In the genomic region with DNA sequence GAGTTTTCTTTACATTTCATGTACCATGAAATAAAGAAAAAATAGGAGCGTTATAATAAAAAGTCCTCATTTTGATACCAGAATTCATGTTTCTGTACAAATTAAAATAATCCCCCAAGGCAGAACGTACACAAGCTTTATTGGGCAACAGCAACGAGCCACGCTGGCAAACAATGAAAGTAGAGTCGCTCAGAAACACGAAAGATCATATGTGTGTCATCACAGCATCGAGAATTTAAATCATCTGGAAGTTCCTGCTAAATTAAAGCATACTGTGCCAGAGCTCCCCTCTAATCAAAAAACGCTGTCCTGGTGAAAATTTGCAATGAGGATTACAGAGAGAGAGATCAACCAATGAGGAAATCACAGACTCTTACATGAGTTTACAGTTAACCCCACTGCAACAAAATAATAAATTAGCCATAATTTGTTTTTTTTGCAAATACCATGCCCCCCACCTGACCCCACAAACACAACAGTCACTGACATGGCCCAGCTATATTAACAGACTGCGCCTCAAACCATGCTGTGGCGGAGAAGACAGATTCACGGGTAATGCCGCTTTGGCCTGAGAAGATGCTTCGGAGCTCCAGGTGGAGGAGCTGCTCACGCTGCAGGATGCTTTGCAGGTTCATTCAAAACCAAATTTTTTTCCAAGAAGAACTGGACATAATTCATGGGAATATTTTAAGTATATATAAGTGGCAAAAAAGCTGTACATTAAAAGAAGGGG, we compare ENCODE assay signal across 16 cellular contexts. TPM values are rescaled to one million over a fixed set of nuclear protein-coding genes. Genes with fewer than 3 reads are reported as not detected.
DNase-seq lines count a peak whose midpoint lies in the region; ATAC-seq and TF ChIP-seq lines count a peak whose summit lies in the region.
"Had no signal": no experiment of that assay in that cellular context is flagged by ENCODE, and none has a peak within 500 bp of the region (broad histone marks: within the 10 kb centered on the region; RNA-seq: fewer than 3 reads in every experiment).

No MANE protein-coding gene starts in this region.

- DNase-seq in activated T-cell treated with anti-CD3 and anti-CD28 coated beads, Interleukin-2, amount 50 U/mL, for 72 hours: no peak
- DNase-seq in activated T-cell treated with anti-CD3 and anti-CD28 coated beads, Interleukin-2, amount 50 U/mL, for 48 hours: no peak
- no peak for DNase-seq in Karpas-422
- DNase-seq in fibroblast of gingiva (ENCODE audit: low read depth): peak; percentile 81
- DNase-seq in trophoblast cell: no peak
- no peak for DNase-seq in omental fat pad (ENCODE audit: low spot score)
- no peak for DNase-seq in NCI-H146 treated with DMSO at 0.1 percent for 48 hours (lab: John Stamatoyannopoulos, UW; ENCODE audit: unreplicated experiment)
- no peak for DNase-seq in right lobe of liver
- DNase-seq: AML-193, NCI-H1930, NCI-H446 treated with DMSO at 0.1 percent for 48 hours had no signal

- H3K4me1 ChIP-seq in Karpas-422 (ENCODE audit: low read length) (peaks cover 32% of the 10 kb centered on the region), trophoblast cell (ENCODE audit: control insufficient read depth in 1 of 2, insufficient read depth in 2 of 2, low read length in 2 of 2) (peaks cover 2 to 8% of the 10 kb centered on the region in 2 experiments), right lobe of liver (peaks cover 0 to 10% (median 0%) of the 10 kb centered on the region in 4 donors)

- no peak overlapping the region for H3K14ac ChIP-seq in trophoblast cell (ENCODE audit: low read length)

- H2BK12ac ChIP-seq in trophoblast cell (ENCODE audit: low read length): no peak overlapping the region

- peaks cover 68% of the 10 kb centered on the region for H3K4me1 Mint-ChIP-seq in activated T-cell treated with anti-CD3 and anti-CD28 coated beads, Interleukin-2, amount 50 U/mL, for 72 hours (ENCODE audit: low read depth)

- H3K27ac Mint-ChIP-seq in activated T-cell treated with anti-CD3 and anti-CD28 coated beads, Interleukin-2, amount 50 U/mL, for 72 hours: peak overlapping the region; percentile 52
- H3K27ac Mint-ChIP-seq: CD14-positive monocyte, IgD-negative memory B cell had no signal

- no peaks in the 10 kb centered on the region for H4K20me1 ChIP-seq in Karpas-422 (ENCODE audit: insufficient read depth, low read depth, low read length)

- TF ChIP-seq CTCF in omental fat pad (IDR thresholded peaks at IDR 0.05) (no peak), right lobe of liver (IDR thresholded peaks at IDR 0.05) (no peak)

- no peaks in the 10 kb centered on the region for H3K9me3 Mint-ChIP-seq in activated T-cell treated with anti-CD3 and anti-CD28 coated beads, Interleukin-2, amount 50 U/mL, for 72 hours

- peaks cover 16% of the 10 kb centered on the region for H3K27me3 Mint-ChIP-seq in activated T-cell treated with anti-CD3 and anti-CD28 coated beads, Interleukin-2, amount 50 U/mL, for 72 hours (ENCODE audit: low read depth)

- no peak overlapping the region for H4K12ac ChIP-seq in trophoblast cell (ENCODE audit: low read depth, low read length)

- H3K23ac ChIP-seq in trophoblast cell (ENCODE audit: low read length): no peak overlapping the region

- H4K91ac ChIP-seq in trophoblast cell (ENCODE audit: low read depth, low read length): no peak overlapping the region

- H4K8ac ChIP-seq in trophoblast cell (ENCODE audit: low read depth, low read length): no peak overlapping the region

- peaks cover 4% of the 10 kb centered on the region for H3K79me1 ChIP-seq in trophoblast cell (ENCODE audit: low read length)

- H3K4me3 Mint-ChIP-seq in activated T-cell treated with anti-CD3 and anti-CD28 coated beads, Interleukin-2, amount 50 U/mL, for 72 hours: peak overlapping the region in 1 of 2 donors; percentile 23
- H3K4me3 Mint-ChIP-seq: CD14-positive monocyte had no signal

- no peaks in the 10 kb centered on the region for H3K9me2 ChIP-seq in Karpas-422 (replicated peaks; ENCODE audit: insufficient read depth, low read length)

- H3K36me3 Mint-ChIP-seq in activated T-cell treated with anti-CD3 and anti-CD28 coated beads, Interleukin-2, amount 50 U/mL, for 72 hours (ENCODE audit: insufficient read depth in 2 of 2): no peaks in the 10 kb centered on the region
- H3K36me3 Mint-ChIP-seq: CD14-positive monocyte, IgD-negative memory B cell had no signal

- WGBS in trophoblast cell (ENCODE audit: extremely low coverage, insufficient coverage, insufficient read length): no CpG with 5 or more reads among the region's 14 CpGs
- WGBS in right lobe of liver (ENCODE audit: insufficient coverage, low coverage, low lambda C conversion rate, missing lambda C conversion rate): 84% methylated on average over 14 of the region's 14 CpGs

- H3K9me3 ChIP-seq in Karpas-422 (ENCODE audit: low read length): no peaks in the 10 kb centered on the region
- H3K9me3 ChIP-seq in trophoblast cell (ENCODE audit: insufficient read depth, low read depth, low read length): no peaks in the 10 kb centered on the region
- H3K9me3 ChIP-seq in right lobe of liver: no peaks in the 10 kb centered on the region

- H3K27ac ChIP-seq in Karpas-422 (ENCODE audit: low read length) (no peak overlapping the region), trophoblast cell (ENCODE audit: low read depth, low read length) (no peak overlapping the region), right lobe of liver (no peak overlapping the region)
- H3K27ac ChIP-seq: HL-60, RWPE1 had no signal

- H2BK120ac ChIP-seq in trophoblast cell (ENCODE audit: insufficient read depth, low read length, poor library complexity): no peak overlapping the region

- H3K27me3 ChIP-seq in Karpas-422 (ENCODE audit: low read length): no peaks in the 10 kb centered on the region
- no peaks in the 10 kb centered on the region for H3K27me3 ChIP-seq in trophoblast cell (ENCODE audit: insufficient read depth, low read length)
- no peaks in the 10 kb centered on the region for H3K27me3 ChIP-seq in right lobe of liver

- H3K4ac ChIP-seq in trophoblast cell (ENCODE audit: low read depth, low read length): no peak overlapping the region

- TF ChIP-seq POLR2A in right lobe of liver (IDR thresholded peaks at IDR 0.05): no peak

- no peak overlapping the region for H2BK5ac ChIP-seq in trophoblast cell (ENCODE audit: low read depth, low read length, poor library complexity)

- intact Hi-C loops in right lobe of liver (cut with DNase I): loop anchor here in 1 of 2 donors (5.0 kb wide), 1 partner anchor 225 kb away; no protein-coding TSS in a partner anchor

- ATAC-seq in activated T-cell treated with anti-CD3 and anti-CD28 coated beads, Interleukin-2, amount 50 U/mL, for 72 hours (replicated peaks in 1 of 2): no peak
- ATAC-seq in omental fat pad (ENCODE audit: low FRiP score) (no peak), right lobe of liver (no peak)
- ATAC-seq: HCT116 had no signal

- H2AFZ ChIP-seq in Karpas-422 (ENCODE audit: low read length): 0 out of 2 replicates have a peak overlapping the region, but pooled peaks have one; percentile 54
- no peak overlapping the region for H2AFZ ChIP-seq in trophoblast cell (ENCODE audit: insufficient read depth, low read length, poor library complexity)

- H3K9ac ChIP-seq in Karpas-422 (ENCODE audit: low read length) (no peak overlapping the region), trophoblast cell (ENCODE audit: low read length) (peak overlapping the region; percentile 41)

- H3K36me3 ChIP-seq in Karpas-422 (ENCODE audit: insufficient read depth, low read length) (no peaks in the 10 kb centered on the region), trophoblast cell (ENCODE audit: control insufficient read depth in 1 of 2, insufficient read depth in 2 of 2, low read length in 2 of 2) (no peaks in the 10 kb centered on the region), right lobe of liver (no peaks in the 10 kb centered on the region)

- peak overlapping the region; percentile 2 for H3K4me2 ChIP-seq in Karpas-422 (ENCODE audit: low read depth, low read length, poor library complexity, severe bottlenecking)
- no peak overlapping the region for H3K4me2 ChIP-seq in trophoblast cell (ENCODE audit: low read length)

- H2AK5ac ChIP-seq in trophoblast cell (ENCODE audit: low read length): no peak overlapping the region

- H3K79me2 ChIP-seq in Karpas-422 (ENCODE audit: low read length) (no peaks in the 10 kb centered on the region), trophoblast cell (ENCODE audit: control insufficient read depth, insufficient read depth, low read length, poor library complexity) (no peaks in the 10 kb centered on the region)

- no peak overlapping the region for H3K4me3 ChIP-seq in Karpas-422 (ENCODE audit: low read length)
- no peak overlapping the region for H3K4me3 ChIP-seq in trophoblast cell (ENCODE audit: low read depth, low read length)
- no peak overlapping the region for H3K4me3 ChIP-seq in right lobe of liver

- no peak overlapping the region for H3K18ac ChIP-seq in trophoblast cell (ENCODE audit: low read length)

RNA-seq across cellular contexts. Expression of a gene that starts 54.3 kb away (rescaled TPM):
- 10 to 100 TPM; 29.4 to 39.9 TPM for total RNA-seq in activated T-cell treated with anti-CD3 and anti-CD28 coated beads, Interleukin-2, amount 50 U/mL, for 72 hours
- total RNA-seq in Karpas-422 (2014; rRNA removed; shearing (Covaris generic); ENCODE audit: low replicate concordance): 22.5 and 32.3 TPM in 2 replicates
- 6.7 and 7.6 TPM in 2 replicates for polyA plus RNA-seq in trophoblast cell (2013)
- total RNA-seq in omental fat pad: 10 to 100 TPM in 2 of 4 donors, 1 to 10 TPM in 2; 4.1 to 51.5 (median 8.7) TPM
- 1 to 10 TPM; 3.9 to 7.1 (median 4.7) TPM for total RNA-seq in right lobe of liver
